Comparison of ENCODE assay signal across 11 cellular contexts in the genomic region with DNA sequence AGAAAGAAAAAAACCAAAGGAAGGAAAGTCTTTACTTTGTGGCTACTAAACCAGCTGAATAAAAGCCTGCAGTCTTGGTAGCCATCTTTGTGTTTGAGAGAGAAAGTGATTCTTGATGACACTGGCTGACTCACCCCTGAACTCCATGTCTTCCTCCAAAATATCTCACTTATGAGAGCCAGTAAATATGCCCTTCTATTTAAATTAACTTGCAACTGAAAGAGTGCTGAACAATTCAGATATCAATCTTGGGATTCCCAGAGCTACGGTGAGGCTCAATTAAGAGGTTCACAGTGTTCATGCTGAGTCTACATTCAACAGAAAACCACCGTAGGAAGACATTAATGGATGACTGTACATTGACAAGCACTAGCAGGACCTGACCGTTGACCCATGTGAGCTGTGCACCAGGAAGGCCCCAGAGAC. TPM values are rescaled to one million over a fixed set of nuclear protein-coding genes. Genes with fewer than 3 reads are reported as not detected.
DNase-seq lines count a peak whose midpoint lies in the region; ATAC-seq, FAIRE-seq and TF ChIP-seq lines count a peak whose summit lies in the region.
"Had no signal": no experiment of that assay in that cellular context is flagged by ENCODE, and none has a peak within 500 bp of the region (broad histone marks: within the 10 kb centered on the region; RNA-seq: fewer than 3 reads in every experiment).

No MANE protein-coding gene starts in this region.

- no peaks in the 10 kb centered on the region for H3K36me3 ChIP-seq in SK-N-SH (replicated peaks in 1 of 2; ENCODE audit: control insufficient read depth in 1 of 2, insufficient read depth in 2 of 2, low read length in 1 of 2)
- H3K36me3 ChIP-seq: colonic mucosa had no signal

- CTCF ChIA-PET in SK-N-SH (lab: Yijun Ruan, JAX): interaction anchor here (1.4 kb wide), 1 partner anchor 45 kb away, joined by 3 read pairs; no protein-coding TSS in a partner anchor

- H3K9me3 ChIP-seq in SK-N-SH: no peaks in the 10 kb centered on the region
- H3K9me3 ChIP-seq: colonic mucosa had no signal

- H3K4me2 ChIP-seq in SK-N-SH: no peak overlapping the region

- no peak for TF ChIP-seq EP300 in SK-N-SH (IDR thresholded peaks at IDR 0.05; ENCODE audit: borderline replicate concordance in 1 of 2, low read depth in 1 of 2, low read length in 1 of 2)

- TF ChIP-seq CTCF in SK-N-SH (IDR thresholded peaks at IDR 0.05): no peak

- H3K4me1 ChIP-seq in SK-N-SH (ENCODE audit: control insufficient read depth in 1 of 2, insufficient read depth in 2 of 2, low read depth in 1 of 2, low read length in 1 of 2): peaks cover 0 to 6% of the 10 kb centered on the region in 2 experiments; a peak in 1 of 4 replicates
- H3K4me1 ChIP-seq: colonic mucosa had no signal

- H3K27me3 ChIP-seq in SK-N-SH (ENCODE audit: insufficient read depth): no peaks in the 10 kb centered on the region
- H3K27me3 ChIP-seq: colonic mucosa had no signal

- H3K4me3 ChIP-seq in SK-N-SH (ENCODE audit: low read depth in 2 of 2, low read length in 1 of 2): no peak overlapping the region
- H3K4me3 ChIP-seq: colonic mucosa had no signal

- H4K20me1 ChIP-seq in SK-N-SH (ENCODE audit: insufficient read depth): no peaks in the 10 kb centered on the region

- POLR2A ChIA-PET in SK-N-SH (lab: Yijun Ruan, JAX): no interaction called here

- H3K9me2 ChIP-seq in SK-N-SH: no peaks in the 10 kb centered on the region

- WGBS in SK-N-SH (ENCODE audit: low lambda C conversion rate): 85% methylated on average over 3 of the region's 3 CpGs

- H3K9ac ChIP-seq in SK-N-SH: no peak overlapping the region

- H3K79me2 ChIP-seq in SK-N-SH (ENCODE audit: insufficient read depth): no peaks in the 10 kb centered on the region

- DNase-seq in AG08395 (ENCODE audit: low spot score) (peak; percentile 37), NCI-H146 (lab: John Stamatoyannopoulos, UW) (peak; percentile 68), urothelium cell line (ENCODE audit: low spot score) (no peak), GOT3 (lab: John Stamatoyannopoulos, UW) (no peak), SK-N-SH (no peak)
- DNase-seq in stimulated activated naive CD4-positive, alpha-beta T cell (lab: John Stamatoyannopoulos, UW): no peak
- DNase-seq: glutamatergic neuron, NCI-H226 had no signal

- no peak for FAIRE-seq in urothelium cell line (lab: Jason Lieb, UNC)

- H2AFZ ChIP-seq in SK-N-SH (ENCODE audit: low read depth): no peak overlapping the region

- H3F3A ChIP-seq in SK-N-SH (replicated peaks; ENCODE audit: insufficient read depth): no peaks in the 10 kb centered on the region

- TF ChIP-seq RAD21 in SK-N-SH (IDR thresholded peaks at IDR 0.05; ENCODE audit: low read length): no peak

- ATAC-seq in GM18517 (IDR thresholded peaks at IDR 0.05; ENCODE audit: unreplicated experiment): peak; percentile 57
- ATAC-seq in HG02610 (IDR thresholded peaks at IDR 0.05; ENCODE audit: unreplicated experiment): peak; percentile 76

- H3K27ac ChIP-seq in SK-N-SH (ENCODE audit: low read depth in 2 of 2, low read length in 1 of 2): no peak overlapping the region

TF ChIP-seq in SK-N-SH, 30 proteins besides CTCF, POLR2A, EP300 and RAD21:
- TF ChIP-seq SMC3 (IDR thresholded peaks at IDR 0.05; ENCODE audit: low read depth, low read length) (no peak), IRF3 (IDR thresholded peaks at IDR 0.05; ENCODE audit: low read depth, low read length) (no peak), ELF1 (IDR thresholded peaks at IDR 0.05) (no peak), TCF12 (IDR thresholded peaks at IDR 0.05) (no peak), GATA2 (CRISPR knock-in tag; IDR thresholded peaks at IDR 0.05) (no peak), TAF1 (IDR thresholded peaks at IDR 0.05; ENCODE audit: borderline replicate concordance, low read depth, low read length) (no peak), FOSL2 (IDR thresholded peaks at IDR 0.05; ENCODE audit: borderline replicate concordance, low read depth) (no peak), NFIC (IDR thresholded peaks at IDR 0.05; ENCODE audit: borderline replicate concordance) (no peak), MAX (IDR thresholded peaks at IDR 0.05; ENCODE audit: low read depth) (no peak), TEAD4 (IDR thresholded peaks at IDR 0.05; ENCODE audit: borderline replicate concordance, insufficient read depth) (no peak), JUND (IDR thresholded peaks at IDR 0.05) (no peak)
- TF ChIP-seq, protein P1, sequence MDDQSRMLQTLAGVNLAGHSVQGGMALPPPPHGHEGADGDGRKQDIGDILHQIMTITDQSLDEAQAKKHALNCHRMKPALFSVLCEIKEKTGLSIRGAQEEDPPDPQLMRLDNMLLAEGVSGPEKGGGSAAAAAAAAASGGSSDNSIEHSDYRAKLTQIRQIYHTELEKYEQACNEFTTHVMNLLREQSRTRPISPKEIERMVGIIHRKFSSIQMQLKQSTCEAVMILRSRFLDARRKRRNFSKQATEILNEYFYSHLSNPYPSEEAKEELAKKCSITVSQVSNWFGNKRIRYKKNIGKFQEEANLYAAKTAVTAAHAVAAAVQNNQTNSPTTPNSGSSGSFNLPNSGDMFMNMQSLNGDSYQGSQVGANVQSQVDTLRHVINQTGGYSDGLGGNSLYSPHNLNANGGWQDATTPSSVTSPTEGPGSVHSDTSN (IDR thresholded peaks at IDR 0.05): no peak
TF ChIP-seq in SK-N-SH: peak in this region for 0.

RNA-seq across cellular contexts. Expression of gene KCTD12, which starts 57.9 kb away (rescaled TPM):
- 0.93 and 1.0 TPM in 2 replicates for polyA plus RNA-seq in SK-N-SH (2012; rRNA removed)
- 1.7 TPM in 2 replicates for polyA plus RNA-seq in SK-N-SH (2012; cell fraction: cytosol; rRNA removed)
- polyA plus RNA-seq in SK-N-SH (2012; cell fraction: nucleus; rRNA removed): 0.40 and 0.61 TPM in 2 replicates

Comparison
In these comparisons a context has a peak if more than half of its experiments do, and no peak if none do; other contexts are left out.
1. DNase-seq: peak in AG08395 (single experiment) and NCI-H146 (single experiment); none in urothelium cell line (single experiment), GOT3 (single experiment), SK-N-SH (single experiment) and stimulated activated naive CD4-positive, alpha-beta T cell (0 of 6).